In genomic region chr20:58890073-58890453, GRCh38 we compare ENCODE assay signal across 8 cellular contexts. TPM values are rescaled to one million over a fixed set of nuclear protein-coding genes. Genes with fewer than 3 reads are reported as not detected.
A peak's percentile ranks its signal among the peaks of the same experiment; 100 is the strongest.
DNase-seq lines count a peak whose midpoint lies in the region; ATAC-seq, FAIRE-seq and TF ChIP-seq lines count a peak whose summit lies in the region.

No MANE protein-coding gene starts in this region.

- TF ChIP-seq POLR2A in GM12878 (IDR thresholded peaks at IDR 0.05; ENCODE audit: low read depth, low read length) (no peak), uterus (IDR thresholded peaks at IDR 0.05) (no peak)

- H3K36me3 ChIP-seq in GM12878 (ENCODE audit: control insufficient read depth in 2 of 2, insufficient read depth in 2 of 2, low read length in 1 of 2) (no peaks in the 10 kb centered on the region), lower lobe of right lung (no peaks in the 10 kb centered on the region), uterus (no peaks in the 10 kb centered on the region)

- ATAC-seq in GM12878 (no peak), lower lobe of right lung (peak in 1 of 2 donors; percentile 0), GM18870 (IDR thresholded peaks at IDR 0.05; ENCODE audit: unreplicated experiment) (no peak)

- peaks cover 25% of the 10 kb centered on the region for H3K4me1 ChIP-seq in GM12878 (ENCODE audit: control insufficient read depth, insufficient read depth, low read length)
- peaks cover 23% of the 10 kb centered on the region for H3K4me1 ChIP-seq in lower lobe of right lung
- H3K4me1 ChIP-seq in uterus: peaks cover 5 to 6% of the 10 kb centered on the region in 2 donors

- H3K27me3 ChIP-seq in GM12878 (replicated peaks in 1 of 2; ENCODE audit: control insufficient read depth in 2 of 2, insufficient read depth in 2 of 2, low read length in 1 of 2) (no peaks in the 10 kb centered on the region), lower lobe of right lung (ENCODE audit: low read depth) (no peaks in the 10 kb centered on the region), uterus (no peaks in the 10 kb centered on the region)

- peak overlapping the region; percentile 78 for H3K9ac ChIP-seq in GM12878 (ENCODE audit: control insufficient read depth, insufficient read depth, low read length)

- WGBS in GM12878 (ENCODE audit: insufficient coverage, insufficient replicate concordance, low lambda C conversion rate, missing lambda C conversion rate): 12% methylated on average over 34 of the region's 46 CpGs

- BruUV-seq in GM12878 (replicated peaks; lab: Mats Ljungman, UMichigan): no TSS peak

- H3K27me3 Mint-ChIP-seq in activated naive CD4-positive, alpha-beta T cell treated with anti-CD3 and anti-CD28 coated beads for 36 hours (ENCODE audit: low read depth): no peaks in the 10 kb centered on the region

- H2AFZ ChIP-seq in GM12878 (ENCODE audit: control insufficient read depth, low read depth, low read length): peak overlapping the region; percentile 62

- H3K9me3 ChIP-seq in GM12878 (replicated peaks; ENCODE audit: control insufficient read depth, insufficient read depth, low read length): no peaks in the 10 kb centered on the region
- H3K9me3 ChIP-seq in lower lobe of right lung: no peaks in the 10 kb centered on the region
- H3K9me3 ChIP-seq in uterus: no peaks in the 10 kb centered on the region

- TF ChIP-seq CTCF in GM12878 (IDR thresholded peaks at IDR 0.05 in 2 of 3, conservative IDR thresholded peaks at IDR 0.05 in 1 of 3; ENCODE audit: control insufficient read depth in 2 of 3, extremely low read depth in 1 of 3, insufficient read depth in 1 of 3, low read depth in 3 of 3, low read length in 3 of 3) (no peak), lower lobe of right lung (IDR thresholded peaks at IDR 0.05) (no peak), uterus (IDR thresholded peaks at IDR 0.05) (no peak)

- TF ChIP-seq EP300 in GM12878 (IDR thresholded peaks at IDR 0.05; ENCODE audit: borderline replicate concordance in 1 of 2, control insufficient read depth in 1 of 2, low read depth in 2 of 2, low read length in 2 of 2): no peak

- no peak for DNase-seq in activated naive CD4-positive, alpha-beta T cell treated with anti-CD3 and anti-CD28 coated beads for 36 hours
- DNase-seq in activated naive CD4-positive, alpha-beta T cell (lab: John Stamatoyannopoulos, UW): no peak
- DNase-seq in GM12878 (ENCODE audit: low read depth, low spot score): no peak
- no peak for DNase-seq in lower lobe of right lung
- DNase-seq in uterus: no peak
- no peak for DNase-seq in 8988T
- DNase-seq in globus pallidus (ENCODE audit: low spot score): no peak

- H3K4me2 ChIP-seq in GM12878 (ENCODE audit: control insufficient read depth, insufficient read depth): peak overlapping the region; percentile 72

- SMC1A ChIA-PET in GM12878 (lab: Charles Lee; ENCODE audit: uncharacterized antibody, unreplicated experiment): interaction anchor here (0.8 to 0.9 kb wide), 2 partner anchors 93 to 115 kb away, joined by 3 to 4 read pairs; no protein-coding TSS in a partner anchor

- H3K4me3 ChIP-seq in GM12878 (peak overlapping the region; percentile 76), lower lobe of right lung (peak overlapping the region; percentile 70), uterus (peak overlapping the region; percentile 77 to 96)

- H3K27ac Mint-ChIP-seq in activated naive CD4-positive, alpha-beta T cell treated with anti-CD3 and anti-CD28 coated beads for 36 hours: peak overlapping the region; percentile 96

- in situ Hi-C loops in GM12878 (cut with MboI): no loop called here

- peaks cover 50% of the 10 kb centered on the region for H3K79me2 ChIP-seq in GM12878 (ENCODE audit: control insufficient read depth, insufficient read depth, low read length)

- RAD21 ChIA-PET in GM12878 (lab: Charles Lee; ENCODE audit: unreplicated experiment): interaction anchor here (0.9 to 1.1 kb wide), 2 partner anchors 116 to 118 kb away, joined by 3 read pairs; no protein-coding TSS in a partner anchor

- H3K9me3 Mint-ChIP-seq in activated naive CD4-positive, alpha-beta T cell treated with anti-CD3 and anti-CD28 coated beads for 36 hours: no peaks in the 10 kb centered on the region

- POLR2A ChIA-PET in GM12878 (lab: Charles Lee): interaction anchor here (1.0 to 1.5 kb wide), 2 partner anchors 91 to 142 kb away, joined by 5 read pairs; partner anchors contain the start of genes ATP5F1E and NELFCD

- H3K36me3 Mint-ChIP-seq in activated naive CD4-positive, alpha-beta T cell treated with anti-CD3 and anti-CD28 coated beads for 36 hours (ENCODE audit: low read depth): peaks cover 12% of the 10 kb centered on the region

- intact Hi-C loops in activated naive CD4-positive, alpha-beta T cell treated with anti-CD3 and anti-CD28 coated beads for 36 hours (cut with micrococcal nuclease): loop anchor here (5.0 kb wide), 1 partner anchor 503 kb away; the partner anchor contains the start of gene VAPB
- intact Hi-C loops in GM12878 (cut with micrococcal nuclease; ENCODE audit: unreplicated experiment) (loop anchor here (2.0 kb wide), 1 partner anchor 115 kb away; no protein-coding TSS in a partner anchor), lower lobe of right lung (cut with DNase I) (no loop called here), uterus (cut with DNase I; ENCODE audit: low total_unique reads) (loop anchor here (10.0 kb wide), 1 partner anchor 95 kb away; the partner anchor contains the start of gene NELFCD)

- peaks cover 38% of the 10 kb centered on the region for H3K4me1 Mint-ChIP-seq in activated naive CD4-positive, alpha-beta T cell treated with anti-CD3 and anti-CD28 coated beads for 36 hours (ENCODE audit: low read depth)

- H3K27ac ChIP-seq in GM12878 (ENCODE audit: control insufficient read depth, insufficient read depth) (peak overlapping the region; percentile 87), lower lobe of right lung (peak overlapping the region; percentile 91), uterus (peak overlapping the region; percentile 98 to 100)

- TF ChIP-seq RAD21 in GM12878 (IDR thresholded peaks at IDR 0.05; ENCODE audit: insufficient read depth, low read depth, low read length): no peak

- H3K4me3 Mint-ChIP-seq in activated naive CD4-positive, alpha-beta T cell treated with anti-CD3 and anti-CD28 coated beads for 36 hours: peak overlapping the region; percentile 91

- CTCF ChIA-PET in activated naive CD4-positive, alpha-beta T cell treated with anti-CD3 and anti-CD28 coated beads for 36 hours (lab: Charles Lee): interaction anchor here (0.7 to 1.1 kb wide), 3 partner anchors 11 to 238 kb away, joined by 3 to 7 read pairs (median 3); no protein-coding TSS in a partner anchor
- CTCF ChIA-PET in GM12878 (lab: Yijun Ruan, JAX): no interaction called here

- FAIRE-seq in GM12878 (lab: Jason Lieb, UNC): no peak

- peaks cover 5% of the 10 kb centered on the region; the same call in 1 of the 2 replicates for H4K20me1 ChIP-seq in GM12878 (ENCODE audit: control insufficient read depth, insufficient read depth)

TF ChIP-seq in GM12878, 131 proteins besides CTCF, POLR2A, EP300 and RAD21 (continues in another document):
- TF ChIP-seq BHLHE40 (IDR thresholded peaks at IDR 0.05; ENCODE audit: borderline replicate concordance in 1 of 2, low read depth in 2 of 2, low read length in 1 of 2): peak in 1 of 2 experiments; percentile 35; a peak in 1 of 4 replicates

RNA-seq across cellular contexts. Expression of gene GNAS, which starts 37.5 kb away (rescaled TPM):
- 100 to 1,000 TPM; 770 to 802 TPM for total RNA-seq in activated naive CD4-positive, alpha-beta T cell treated with anti-CD3 and anti-CD28 coated beads for 36 hours
- total RNA-seq in GM12878 (2013; cell fraction: nucleolus; rRNA removed): 232 and 244 TPM in 2 replicates
- total RNA-seq in GM12878 (2014; rRNA removed): 399 and 405 TPM in 2 replicates
- total RNA-seq in GM12878 (2014; rRNA removed; fragmentation: Illumina TruSeq; extraction: Trizol): 368 and 389 TPM in 2 replicates
- 792 and 818 TPM in 2 replicates for total RNA-seq in GM12878 (2021)
- 423 TPM for polyA plus RNA-seq in GM12878 (2011; ENCODE audit: low read depth)
- 449 and 706 TPM in 2 replicates for polyA plus RNA-seq in GM12878 (2011; rRNA removed)
- 1,135 and 2,097 TPM in 2 replicates for polyA plus RNA-seq in GM12878 (2011; cell fraction: cytosol; rRNA removed)
- polyA plus RNA-seq in GM12878 (2011; cell fraction: nucleus; rRNA removed): 809 and 1,021 TPM in 2 replicates
- 750 and 915 TPM in 2 replicates for polyA plus RNA-seq in GM12878 (2012)
- polyA plus RNA-seq in GM12878 (2014; fragmentation: Illumina TruSeq; extraction: Trizol): 838 and 950 TPM in 2 replicates
- 100 to 1,000 TPM; 242 to 344 TPM for polyA plus RNA-seq in GM12878 (2014; fragmentation: Nextera tagmentation; extraction: Ambion mirVana)
- polyA plus RNA-seq in GM12878 (2014; rRNA removed): 625 and 680 TPM in 2 replicates
- 100 to 1,000 TPM; 209 to 261 TPM for polyA plus RNA-seq in GM12878 (2016; fragmentation: Nextera tagmentation; extraction: Ambion mirVana)
- polyA minus RNA-seq in GM12878 (2011; rRNA and poly(A)+ RNA removed): 1,102 and 1,227 TPM in 2 replicates
- 416 and 532 TPM in 2 replicates for polyA minus RNA-seq in GM12878 (2011; cell fraction: cytosol; rRNA and poly(A)+ RNA removed)
- 176 and 287 TPM in 2 replicates for polyA minus RNA-seq in GM12878 (2011; cell fraction: nucleus; rRNA and poly(A)+ RNA removed)
- 744 TPM for total RNA-seq in lower lobe of right lung
- 100 to 1,000 TPM; 281 to 822 (median 446) TPM for total RNA-seq in uterus

RNA-seq across cellular contexts. Expression of gene GNAS-AS1, which starts 39.4 kb away (rescaled TPM):
- total RNA-seq in activated naive CD4-positive, alpha-beta T cell treated with anti-CD3 and anti-CD28 coated beads for 36 hours: 1 to 10 TPM; 1.6 to 1.9 TPM
- 7.0 and 8.7 TPM in 2 replicates for total RNA-seq in GM12878 (2013; cell fraction: nucleolus; rRNA removed)
- total RNA-seq in GM12878 (2014; rRNA removed): 1.9 and 2.1 TPM in 2 replicates
- 0.74 and 0.85 TPM in 2 replicates for total RNA-seq in GM12878 (2014; rRNA removed; fragmentation: Illumina TruSeq; extraction: Trizol)
- total RNA-seq in GM12878 (2021): 1.6 and 2.6 TPM in 2 replicates
- polyA plus RNA-seq in GM12878 (2011; ENCODE audit: low read depth): 0.31 TPM
- 0.85 and 0.99 TPM in 2 replicates for polyA plus RNA-seq in GM12878 (2011; rRNA removed)
- polyA plus RNA-seq in GM12878 (2011; cell fraction: cytosol; rRNA removed): 0.99 and 1.7 TPM in 2 replicates
- polyA plus RNA-seq in GM12878 (2011; cell fraction: nucleus; rRNA removed): 3.7 and 4.7 TPM in 2 replicates
- 0.45 and 0.58 TPM in 2 replicates for polyA plus RNA-seq in GM12878 (2012)
- polyA plus RNA-seq in GM12878 (2014; fragmentation: Illumina TruSeq; extraction: Trizol): 0.36 and 0.66 TPM in 2 replicates
- under 1 TPM; 0.06 to 0.35 TPM for polyA plus RNA-seq in GM12878 (2014; fragmentation: Nextera tagmentation; extraction: Ambion mirVana)
- 1.7 and 2.1 TPM in 2 replicates for polyA plus RNA-seq in GM12878 (2014; rRNA removed)
- 1 to 10 TPM; 1.4 to 2.7 TPM for polyA plus RNA-seq in GM12878 (2016; fragmentation: Nextera tagmentation; extraction: Ambion mirVana)
- polyA minus RNA-seq in GM12878 (2011; rRNA and poly(A)+ RNA removed): 0.46 and 1.2 TPM in 2 replicates
- polyA minus RNA-seq in GM12878 (2011; cell fraction: cytosol; rRNA and poly(A)+ RNA removed): 0.62 and 0.67 TPM in 2 replicates
- polyA minus RNA-seq in GM12878 (2011; cell fraction: nucleus; rRNA and poly(A)+ RNA removed): 2.5 and 5.3 TPM in 2 replicates
- 0.97 TPM for total RNA-seq in lower lobe of right lung
- total RNA-seq in uterus: 1 to 10 TPM in 2 of 4 donors, under 1 TPM in 1, not detected in 1; 0.77 to 3.4 (median 1.2) TPM
